In genomic region chr10:101301111-101301731, GRCh38 we compare ENCODE assay signal across 8 cellular contexts. TPM values are rescaled to one million over a fixed set of nuclear protein-coding genes. Genes with fewer than 3 reads are reported as not detected.
DNase-seq lines count a peak whose midpoint lies in the region; ATAC-seq and TF ChIP-seq lines count a peak whose summit lies in the region.

No MANE protein-coding gene starts in this region.

- H3K36me3 Mint-ChIP-seq in activated T-cell treated with anti-CD3 and anti-CD28 coated beads, Interleukin-2, amount 50 U/mL, for 4 hours (ENCODE audit: insufficient read depth) = no peaks in the 10 kb centered on the region

- peaks cover 8% of the 10 kb centered on the region for H3K4me1 ChIP-seq in A673 (ENCODE audit: insufficient read depth, low read length, poor library complexity, severe bottlenecking)

- H3K27me3 ChIP-seq in A673 (replicated peaks; ENCODE audit: insufficient read depth, low read depth, low read length, poor library complexity) = peaks cover 6% of the 10 kb centered on the region

- peak; percentile 56 for TF ChIP-seq CTCF in A673 (conservative IDR thresholded peaks at IDR 0.05; ENCODE audit: low read depth, low read length)
- TF ChIP-seq CTCF in GM12872 (IDR thresholded peaks at IDR 0.05; ENCODE audit: insufficient read depth, low read depth, low read length) = peak; percentile 66

- no peak overlapping the region for H3K27ac ChIP-seq in A673 (ENCODE audit: low read depth, low read length, poor library complexity, severe bottlenecking)

- ATAC-seq in activated T-cell treated with anti-CD3 and anti-CD28 coated beads, Interleukin-2, amount 50 U/mL, for 4 hours = peak; percentile 50 to 67
- ATAC-seq in left ventricle myocardium superior = peak; percentile 90
- ATAC-seq in HG03460 (IDR thresholded peaks at IDR 0.05; ENCODE audit: unreplicated experiment) = no peak
- no peak for ATAC-seq in GM19324 (IDR thresholded peaks at IDR 0.05; ENCODE audit: low FRiP score, unreplicated experiment)

- DNase-seq in A673 (ENCODE audit: low spot score) (peak; percentile 50), NCI-H69 (lab: John Stamatoyannopoulos, UW) (peak; percentile 78), left ventricle myocardium superior (peak; percentile 44)
- DNase-seq in activated T-cell treated with anti-CD3 and anti-CD28 coated beads, Interleukin-2, amount 50 U/mL, for 4 hours = peak; percentile 15
- peak; percentile 13 to 23 for DNase-seq in stimulated activated CD8-positive, alpha-beta memory T cell treated with anti-CD3 and anti-CD28 coated beads, Interleukin-7, amount 100 ng/mL, for 48 hours (ENCODE audit: extremely low read depth in 1 of 2, low read depth in 1 of 2)

- H3K36me3 ChIP-seq in A673 (ENCODE audit: insufficient read depth, low read length, poor library complexity, severe bottlenecking) = no peaks in the 10 kb centered on the region

- peaks cover 33% of the 10 kb centered on the region for H3K27me3 Mint-ChIP-seq in activated T-cell treated with anti-CD3 and anti-CD28 coated beads, Interleukin-2, amount 50 U/mL, for 4 hours (ENCODE audit: low read depth)

- no peaks in the 10 kb centered on the region for H3K9me3 ChIP-seq in A673 (ENCODE audit: low read depth, low read length, poor library complexity, severe bottlenecking)

- no peak overlapping the region for H3K4me3 ChIP-seq in A673 (ENCODE audit: low read depth, low read length, poor library complexity, severe bottlenecking)

- no peak overlapping the region for H3K4me3 Mint-ChIP-seq in activated T-cell treated with anti-CD3 and anti-CD28 coated beads, Interleukin-2, amount 50 U/mL, for 4 hours

- CTCF ChIA-PET in A673 (lab: Charles Lee) = interaction anchor here (0.9 to 1.1 kb wide), 3 partner anchors 143 to 269 kb away, joined by 4 to 5 read pairs (median 5); no protein-coding TSS in a partner anchor

- H3K4me1 Mint-ChIP-seq in activated T-cell treated with anti-CD3 and anti-CD28 coated beads, Interleukin-2, amount 50 U/mL, for 4 hours (ENCODE audit: low read depth) = peaks cover 1% of the 10 kb centered on the region

- BruUV-seq in A673 (replicated peaks; lab: Mats Ljungman, UMichigan) = no TSS peak

- POLR2A ChIA-PET in A673 (lab: Charles Lee; ENCODE audit: low non-redundant PET) = no interaction called here

- intact Hi-C loops in A673 (cut with micrococcal nuclease; ENCODE audit: unreplicated experiment) (loop anchor here (5.0 kb wide), 1 partner anchor 271 kb away; no protein-coding TSS in a partner anchor), left ventricle myocardium superior (cut with micrococcal nuclease) (loop anchor here (10.0 kb wide), 1 partner anchor 144 kb away; no protein-coding TSS in a partner anchor)

- H3K9me3 Mint-ChIP-seq in activated T-cell treated with anti-CD3 and anti-CD28 coated beads, Interleukin-2, amount 50 U/mL, for 4 hours = no peaks in the 10 kb centered on the region

RNA-seq across cellular contexts. Expression of gene BTRC, which starts 52.7 kb away (rescaled TPM):
- total RNA-seq in A673 (2021) = 22.6 and 23.6 TPM in 2 replicates
- 10 to 100 TPM; 14.2 to 19.5 (median 14.8) TPM for total RNA-seq in activated T-cell treated with anti-CD3 and anti-CD28 coated beads, Interleukin-2, amount 50 U/mL, for 4 hours
- 33.2 TPM for total RNA-seq in left ventricle myocardium superior

Comparison
In these comparisons a context has a peak if more than half of its experiments do, and no peak if none do; other contexts are left out.
1. DNase-seq: peak in every context shown above with its lines; median percentile 78 in NCI-H69; 50 in A673; 44 in left ventricle myocardium superior; 18 in stimulated activated CD8-positive, alpha-beta memory T cell treated with anti-CD3 and anti-CD28 coated beads, Interleukin-7, amount 100 ng/mL, for 48 hours; 15 in activated T-cell treated with anti-CD3 and anti-CD28 coated beads, Interleukin-2, amount 50 U/mL, for 4 hours.
2. ATAC-seq: peak in activated T-cell treated with anti-CD3 and anti-CD28 coated beads, Interleukin-2, amount 50 U/mL, for 4 hours (2 of 2) and left ventricle myocardium superior (single experiment); none in HG03460 (single experiment) and GM19324 (single experiment).